ENCODE assay signal across 8 cellular contexts in genomic region chr2:101699191-101699938, GRCh38. TPM values are rescaled to one million over a fixed set of nuclear protein-coding genes. Genes with fewer than 3 reads are reported as not detected.
A peak's percentile ranks its signal among the peaks of the same experiment; 100 is the strongest.
DNase-seq lines count a peak whose midpoint lies in the region; ATAC-seq and TF ChIP-seq lines count a peak whose summit lies in the region.

No MANE protein-coding gene starts in this region.

- TF ChIP-seq POLR2A in right lobe of liver (IDR thresholded peaks at IDR 0.05), result no peak
- TF ChIP-seq POLR2A in upper lobe of left lung (IDR thresholded peaks at IDR 0.05), result no peak

- H3K36me3 ChIP-seq in HEK293 (ENCODE audit: control insufficient read depth in 2 of 2, insufficient read depth in 1 of 2, low read length in 2 of 2), result peaks cover 4 to 9% of the 10 kb centered on the region in 2 experiments; a peak in 2 of 3 replicates
- no peaks in the 10 kb centered on the region for H3K36me3 ChIP-seq in ascending aorta
- no peaks in the 10 kb centered on the region for H3K36me3 ChIP-seq in right lobe of liver
- H3K36me3 ChIP-seq in upper lobe of left lung, result no peaks in the 10 kb centered on the region

- H3K4me1 ChIP-seq in HEK293 (ENCODE audit: control insufficient read depth, insufficient read depth, low read length), result no peaks in the 10 kb centered on the region; the same call in 1 of the 2 replicates
- H3K4me1 ChIP-seq in ascending aorta, result peaks cover 0 to 29% of the 10 kb centered on the region in 2 donors
- H3K4me1 ChIP-seq in right lobe of liver, result peaks cover 0 to 24% (median 8%) of the 10 kb centered on the region in 4 donors
- H3K4me1 ChIP-seq in upper lobe of left lung, result peaks cover 20 to 55% (median 29%) of the 10 kb centered on the region in 4 donors

- H3K27me3 ChIP-seq in ascending aorta (no peaks in the 10 kb centered on the region), right lobe of liver (no peaks in the 10 kb centered on the region), upper lobe of left lung (no peaks in the 10 kb centered on the region)

- intact Hi-C loops in ascending aorta (cut with DNase I), result loop anchor here (2.0 to 5.0 kb wide), 5 partner anchors 37 to 182 kb away; no protein-coding TSS in a partner anchor
- intact Hi-C loops in right lobe of liver (cut with DNase I), result no loop called here

- no peak for TF ChIP-seq CTCF in HEK293 (tag by site-specific recombination; IDR thresholded peaks at IDR 0.05)
- no peak for TF ChIP-seq CTCF in ascending aorta (IDR thresholded peaks at IDR 0.05)
- no peak for TF ChIP-seq CTCF in right lobe of liver (IDR thresholded peaks at IDR 0.05)
- TF ChIP-seq CTCF in upper lobe of left lung (IDR thresholded peaks at IDR 0.05), result no peak

- peak; percentile 1 to 10 (median 4) for ATAC-seq in right lobe of liver
- no peak for ATAC-seq in upper lobe of left lung (ENCODE audit: low FRiP score in 2 of 2)
- ATAC-seq in HG03196 (IDR thresholded peaks at IDR 0.05; ENCODE audit: unreplicated experiment), result no peak

- no peak for TF ChIP-seq EP300 in upper lobe of left lung (IDR thresholded peaks at IDR 0.05)

- H3K9me3 ChIP-seq in HEK293 (ENCODE audit: control insufficient read depth, insufficient read depth, low read depth, low read length) (no peaks in the 10 kb centered on the region), ascending aorta (no peaks in the 10 kb centered on the region), right lobe of liver (no peaks in the 10 kb centered on the region), upper lobe of left lung (no peaks in the 10 kb centered on the region)

- peak overlapping the region; percentile 76 for H3K4me3 ChIP-seq in HEK293 (ENCODE audit: low read depth, low read length)
- peak overlapping the region; percentile 79 to 90 for H3K4me3 ChIP-seq in ascending aorta
- H3K4me3 ChIP-seq in right lobe of liver, result peak overlapping the region; percentile 58 to 67 (median 62)
- H3K4me3 ChIP-seq in upper lobe of left lung, result peak overlapping the region; percentile 67 to 83 (median 72)

- POLR2A ChIA-PET in HEK293 (lab: Yijun Ruan, JAX), result no interaction called here

- peak; percentile 43 for DNase-seq in A172 (ENCODE audit: low spot score)
- DNase-seq in ascending aorta (ENCODE audit: low spot score in 2 of 2), result no peak
- no peak for DNase-seq in right lobe of liver
- DNase-seq in upper lobe of left lung, result no peak
- no peak for DNase-seq in RPMI8226
- no peak for DNase-seq in GM03348 (ENCODE audit: low spot score)

- H3K27ac ChIP-seq in HEK293 (ENCODE audit: extremely low read depth, low read depth, low read length) (no peak overlapping the region), ascending aorta (peak overlapping the region; percentile 73 to 83), right lobe of liver (peak overlapping the region; percentile 42 to 64 (median 61)), upper lobe of left lung (peak overlapping the region; percentile 8 to 93 (median 40))

- CTCF ChIA-PET in HEK293 (lab: Yijun Ruan, JAX), result interaction anchor here (0.6 to 1.6 kb wide), 5 partner anchors 71 to 478 kb away, joined by 3 to 6 read pairs (median 3); no protein-coding TSS in a partner anchor

- 9% methylated on average over 15 of the region's 15 CpGs for WGBS in right lobe of liver (ENCODE audit: insufficient coverage, low coverage, low lambda C conversion rate, missing lambda C conversion rate)
- WGBS in upper lobe of left lung, 2 donors, result 27 to 34% methylated on average over 15 of the region's 15 CpGs

TF ChIP-seq in HEK293, 187 proteins besides CTCF, POLR2A, EP300 and RAD21:
- TF ChIP-seq ZBTB1 (tag by site-specific recombination; IDR thresholded peaks at IDR 0.05) (no peak), ZNF645 (tag by site-specific recombination; IDR thresholded peaks at IDR 0.05) (no peak), ZNF624 (tag by site-specific recombination; IDR thresholded peaks at IDR 0.05) (no peak), ZNF600 (tag by site-specific recombination; IDR thresholded peaks at IDR 0.05) (0 out of 2 replicates have a peak, but pooled peaks have one; percentile 9)

RNA-seq across cellular contexts. Expression of gene MAP4K4, which starts 1.9 kb away (rescaled TPM):
- 59.2 and 61.8 TPM in 2 replicates for total RNA-seq in A172 (2014; rRNA removed; shearing (Covaris generic))
- total RNA-seq in ascending aorta, result 48.0 TPM
- 10 to 100 TPM; 29.8 to 36.5 (median 31.1) TPM for total RNA-seq in right lobe of liver
- 10 to 100 TPM; 49.8 to 88.0 (median 56.4) TPM for total RNA-seq in upper lobe of left lung

Comparison
In these comparisons a context has a peak if more than half of its experiments do, and no peak if none do; other contexts are left out.
1. ATAC-seq: peak in right lobe of liver (4 of 4); none in upper lobe of left lung (0 of 2) and HG03196 (single experiment).
2. Peak in every context shown above with its lines, with median percentiles within 50 percentile points of each other: H3K4me3 ChIP-seq.